In genomic region chr7:91291902-91292301, GRCh38 we compare ENCODE assay signal across 18 cellular contexts. TPM values are rescaled to one million over a fixed set of nuclear protein-coding genes. Genes with fewer than 3 reads are reported as not detected.
DNase-seq lines count a peak whose midpoint lies in the region; ATAC-seq and TF ChIP-seq lines count a peak whose summit lies in the region.
"Had no signal": no experiment of that assay in that cellular context is flagged by ENCODE, and none has a peak within 500 bp of the region (broad histone marks: within the 10 kb centered on the region; RNA-seq: fewer than 3 reads in every experiment).

No MANE protein-coding gene starts in this region.

- H2BK5ac ChIP-seq in mesenchymal stem cell (ENCODE audit: low read depth, low read length, poor library complexity, severe bottlenecking): no peak overlapping the region

- H3K36me3 ChIP-seq in WERI-Rb-1: no peaks in the 10 kb centered on the region
- no peaks in the 10 kb centered on the region for H3K36me3 ChIP-seq in mesenchymal stem cell (ENCODE audit: control insufficient read depth in 1 of 2, insufficient read depth in 2 of 2, low read depth in 1 of 2, low read length in 2 of 2)
- no peaks in the 10 kb centered on the region for H3K36me3 ChIP-seq in heart right ventricle

- H4K8ac ChIP-seq in mesenchymal stem cell (ENCODE audit: low read length): no peak overlapping the region

- no peaks in the 10 kb centered on the region for H3K9me3 Mint-ChIP-seq in MCF 10A (ENCODE audit: unreplicated experiment)

- H3K14ac ChIP-seq in mesenchymal stem cell (ENCODE audit: low read length in 2 of 2): peak overlapping the region in 1 of 2 experiments; percentile 20

- H3K4me3 Mint-ChIP-seq in MCF 10A (ENCODE audit: unreplicated experiment): no peak overlapping the region

- H2BK12ac ChIP-seq in mesenchymal stem cell (ENCODE audit: low read length in 2 of 2): no peak overlapping the region

- H3K9me3 ChIP-seq in WERI-Rb-1 (ENCODE audit: severe bottlenecking): no peaks in the 10 kb centered on the region
- H3K9me3 ChIP-seq in mesenchymal stem cell (ENCODE audit: control insufficient read depth, low read length): no peaks in the 10 kb centered on the region
- no peaks in the 10 kb centered on the region for H3K9me3 ChIP-seq in heart right ventricle
- H3K9me3 ChIP-seq: A549 had no signal

- CTCF ChIA-PET in MCF 10A (lab: Yijun Ruan, JAX): interaction anchor here (0.5 to 1.1 kb wide), 4 partner anchors 12 to 490 kb away, joined by 3 to 8 read pairs (median 3); no protein-coding TSS in a partner anchor

- no peak overlapping the region for H3K4ac ChIP-seq in mesenchymal stem cell (ENCODE audit: low read depth in 1 of 2, low read length in 2 of 2)

- intact Hi-C loops in MCF 10A (cut with micrococcal nuclease): no loop called here
- intact Hi-C loops in heart right ventricle (cut with DNase I): loop anchor here in 1 of 10 donors (10.0 kb wide), 1 partner anchor 123 kb away; no protein-coding TSS in a partner anchor

- H3K4me2 ChIP-seq in mesenchymal stem cell (ENCODE audit: low read length, poor library complexity, severe bottlenecking): no peak overlapping the region
- H3K4me2 ChIP-seq: A549 had no signal

- WGBS in mesenchymal stem cell: 88% methylated on average over 1 of the region's 1 CpG
- WGBS in heart right ventricle, 2 donors: 93 to 100% methylated on average over 1 of the region's 1 CpG

- H3K4me1 Mint-ChIP-seq in MCF 10A (ENCODE audit: insufficient read depth, unreplicated experiment): no peaks in the 10 kb centered on the region

- H2BK120ac ChIP-seq in mesenchymal stem cell (ENCODE audit: low read depth, low read length): no peak overlapping the region

- peaks cover 38% of the 10 kb centered on the region for H3K27me3 Mint-ChIP-seq in MCF 10A (ENCODE audit: insufficient read depth, unreplicated experiment)

- H2BK15ac ChIP-seq in mesenchymal stem cell (ENCODE audit: low read depth, poor library complexity, severe bottlenecking): no peak overlapping the region

- no peak overlapping the region for H3K18ac ChIP-seq in mesenchymal stem cell (ENCODE audit: low read depth in 1 of 2, low read length in 2 of 2)

- ATAC-seq in GM21737 (IDR thresholded peaks at IDR 0.05; ENCODE audit: unreplicated experiment) (no peak), heart right ventricle (no peak)
- ATAC-seq: A549 had no signal

- H3K36me3 Mint-ChIP-seq in MCF 10A (ENCODE audit: insufficient read depth, unreplicated experiment): no peaks in the 10 kb centered on the region
- H3K36me3 Mint-ChIP-seq: CD14-positive monocyte had no signal

- no peak overlapping the region for H4K91ac ChIP-seq in mesenchymal stem cell (ENCODE audit: low read length)

- H3K4me3 ChIP-seq in WERI-Rb-1 (ENCODE audit: low read depth, low read length) (no peak overlapping the region), mesenchymal stem cell (ENCODE audit: insufficient read depth in 1 of 2, low read depth in 1 of 2, low read length in 2 of 2) (no peak overlapping the region), heart right ventricle (no peak overlapping the region)
- H3K4me3 ChIP-seq: A549 had no signal

- no peak overlapping the region for H3K27ac Mint-ChIP-seq in MCF 10A (ENCODE audit: low read depth, unreplicated experiment)

- no peaks in the 10 kb centered on the region for H3K79me1 ChIP-seq in mesenchymal stem cell (replicated peaks; ENCODE audit: low read length, poor library complexity, severe bottlenecking)

- H3K4me1 ChIP-seq in mesenchymal stem cell (ENCODE audit: control insufficient read depth, insufficient read depth, low read depth, low read length) (peaks cover 3% of the 10 kb centered on the region), heart right ventricle (peaks cover 0 to 6% (median 0%) of the 10 kb centered on the region in 9 donors)
- H3K4me1 ChIP-seq: A549 had no signal

- peak overlapping the region; percentile 88 for H2AK5ac ChIP-seq in mesenchymal stem cell (ENCODE audit: low read length, severe bottlenecking)

- H3K27ac ChIP-seq in WERI-Rb-1 (no peak overlapping the region), mesenchymal stem cell (ENCODE audit: low read length, poor library complexity, severe bottlenecking) (no peak overlapping the region), heart right ventricle (no peak overlapping the region)
- H3K27ac ChIP-seq: A549, RWPE1 had no signal

- no peak overlapping the region for H3K23ac ChIP-seq in mesenchymal stem cell (ENCODE audit: low read length in 2 of 2)

- no TSS peak for BruUV-seq in MCF 10A (replicated peaks; lab: Mats Ljungman, UMichigan)

- H3K27me3 ChIP-seq in WERI-Rb-1 (ENCODE audit: insufficient read depth, low read depth, severe bottlenecking) (no peaks in the 10 kb centered on the region), mesenchymal stem cell (ENCODE audit: control insufficient read depth in 1 of 2, insufficient read depth in 1 of 2, low read length in 2 of 2) (no peaks in the 10 kb centered on the region), heart right ventricle (no peaks in the 10 kb centered on the region)

- H3K9ac ChIP-seq in mesenchymal stem cell (ENCODE audit: low read length): no peak overlapping the region

- POLR2A ChIA-PET in MCF 10A (lab: Yijun Ruan, JAX): no interaction called here

- TF ChIP-seq CTCF in GM12872 (IDR thresholded peaks at IDR 0.05; ENCODE audit: insufficient read depth, low read depth, low read length) (0 out of 3 replicates have a peak, but pooled peaks have one; percentile 4), WERI-Rb-1 (IDR thresholded peaks at IDR 0.05; ENCODE audit: low read depth, low read length) (peak; percentile 22; the same call in 1 of the 2 replicates), MCF 10A (IDR thresholded peaks at IDR 0.05; ENCODE audit: unreplicated experiment) (no peak), heart right ventricle (IDR thresholded peaks at IDR 0.05) (no peak)

- no peak overlapping the region for H2AFZ ChIP-seq in mesenchymal stem cell (ENCODE audit: low read depth, low read length)

- DNase-seq in NCI-H2171 treated with DMSO at 0.1 percent for 48 hours (lab: John Stamatoyannopoulos, UW): peak; percentile 34
- DNase-seq in NCI-H2171 (lab: John Stamatoyannopoulos, UW): no peak
- no peak for DNase-seq in WERI-Rb-1
- DNase-seq in mesenchymal stem cell: no peak
- DNase-seq in MCF 10A (ENCODE audit: unreplicated experiment): no peak
- DNase-seq in heart right ventricle: no peak
- DNase-seq: DMS79, KG1, NCI-H1092, NCI-H187, NCI-H226, NCI-H774, OCI-M1 had no signal

RNA-seq across cellular contexts. Expression of gene FZD1, which starts 27.7 kb away (rescaled TPM):
- polyA plus RNA-seq in mesenchymal stem cell (2013, experiment 1 of 2): 4.6 TPM
- 5.0 TPM for polyA plus RNA-seq in mesenchymal stem cell (2013, experiment 2 of 2)
- 3.3 and 4.4 TPM in 2 replicates for total RNA-seq in MCF 10A (2022)
- 10 to 100 TPM in 9 of 10 donors, 1 to 10 TPM in 1; 4.1 to 36.0 (median 17.5) TPM for total RNA-seq in heart right ventricle
- 1 to 10 TPM; 3.8 to 5.7 TPM for polyA plus RNA-seq in heart right ventricle

Comparison
In these comparisons a context has a peak if more than half of its experiments do, and no peak if none do; other contexts are left out.
1. CTCF ChIP-seq: peak in GM12872 (single experiment) and WERI-Rb-1 (single experiment); none in MCF 10A (single experiment) and heart right ventricle (0 of 9).